ENCODE assay signal across 8 cellular contexts in the genomic region with DNA sequence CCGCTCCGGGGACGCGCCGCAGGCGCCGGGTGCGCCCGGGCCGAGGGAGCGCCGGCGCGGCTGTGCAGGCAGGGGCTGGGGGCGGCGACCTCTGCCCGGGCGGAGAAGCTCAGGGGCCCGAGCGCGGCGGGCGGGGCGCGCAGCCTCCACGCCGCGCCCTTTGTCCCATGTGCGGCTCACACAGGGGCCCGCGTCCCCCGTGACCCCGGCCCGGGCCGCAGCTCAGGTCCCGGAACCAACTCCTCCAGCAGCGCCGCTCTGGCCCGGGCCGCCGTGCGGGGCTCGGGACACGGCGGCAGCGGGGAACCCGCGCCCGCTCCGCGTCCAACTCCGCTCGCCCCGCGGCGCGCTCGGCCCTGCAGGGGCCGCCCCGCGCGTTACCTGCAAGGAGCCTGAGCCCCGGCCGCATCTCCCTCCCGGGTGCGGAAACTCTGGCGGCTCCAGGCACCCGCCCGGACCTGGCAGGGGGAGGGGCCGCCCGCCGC. TPM values are rescaled to one million over a fixed set of nuclear protein-coding genes. Genes with fewer than 3 reads are reported as not detected.
DNase-seq lines count a peak whose midpoint lies in the region; ATAC-seq, FAIRE-seq and TF ChIP-seq lines count a peak whose summit lies in the region.

A gene with protein sequence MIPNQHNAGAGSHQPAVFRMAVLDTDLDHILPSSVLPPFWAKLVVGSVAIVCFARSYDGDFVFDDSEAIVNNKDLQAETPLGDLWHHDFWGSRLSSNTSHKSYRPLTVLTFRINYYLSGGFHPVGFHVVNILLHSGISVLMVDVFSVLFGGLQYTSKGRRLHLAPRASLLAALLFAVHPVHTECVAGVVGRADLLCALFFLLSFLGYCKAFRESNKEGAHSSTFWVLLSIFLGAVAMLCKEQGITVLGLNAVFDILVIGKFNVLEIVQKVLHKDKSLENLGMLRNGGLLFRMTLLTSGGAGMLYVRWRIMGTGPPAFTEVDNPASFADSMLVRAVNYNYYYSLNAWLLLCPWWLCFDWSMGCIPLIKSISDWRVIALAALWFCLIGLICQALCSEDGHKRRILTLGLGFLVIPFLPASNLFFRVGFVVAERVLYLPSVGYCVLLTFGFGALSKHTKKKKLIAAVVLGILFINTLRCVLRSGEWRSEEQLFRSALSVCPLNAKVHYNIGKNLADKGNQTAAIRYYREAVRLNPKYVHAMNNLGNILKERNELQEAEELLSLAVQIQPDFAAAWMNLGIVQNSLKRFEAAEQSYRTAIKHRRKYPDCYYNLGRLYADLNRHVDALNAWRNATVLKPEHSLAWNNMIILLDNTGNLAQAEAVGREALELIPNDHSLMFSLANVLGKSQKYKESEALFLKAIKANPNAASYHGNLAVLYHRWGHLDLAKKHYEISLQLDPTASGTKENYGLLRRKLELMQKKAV (minus strand): TSS at position 433 of the 485 bp plus-strand sequence. CDS start 4,433 bp downstream, outside the sequence.

- no peaks in the 10 kb centered on the region for H3K36me3 ChIP-seq in neural progenitor cell

- H4K20me1 ChIP-seq in neural progenitor cell (ENCODE audit: low read depth) = peaks cover 42% of the 10 kb centered on the region

- FAIRE-seq in A549 (lab: Jason Lieb, UNC) = no peak

- H3K9me3 Mint-ChIP-seq in T-cell = no peaks in the 10 kb centered on the region
- H3K9me3 Mint-ChIP-seq in neural progenitor cell = no peaks in the 10 kb centered on the region

- no peak for TF ChIP-seq RAD21 in A549 (conservative IDR thresholded peaks at IDR 0.05 in 1 of 2, IDR thresholded peaks at IDR 0.05 in 1 of 2)

- peak within 1 kb of the TSS; percentile 73 for H3K4me3 ChIP-seq in A549
- peak within 1 kb of the TSS; percentile 69 for H3K4me3 ChIP-seq in epithelial cell of esophagus (ENCODE audit: low read length)
- H3K4me3 ChIP-seq in neural progenitor cell = peak within 1 kb of the TSS; percentile 65

- H3K27ac Mint-ChIP-seq in T-cell = peak within 1 kb of the TSS; percentile 85 to 90
- peak within 1 kb of the TSS; percentile 99 for H3K27ac Mint-ChIP-seq in neural progenitor cell

- no peak for TF ChIP-seq EP300 in A549 (IDR thresholded peaks at IDR 0.05)

- CTCF ChIA-PET in A549 (lab: Yijun Ruan, JAX) = interaction anchor here (0.5 to 2.1 kb wide), 2 partner anchors 10 to 637 kb away, joined by 4 to 15 read pairs; no protein-coding TSS in a partner anchor
- CTCF ChIA-PET in T-cell (lab: Charles Lee) = interaction anchor here (0.5 to 1.5 kb wide), 6 partner anchors 11 to 1068 kb away, joined by 3 to 8 read pairs (median 4); partner anchors contain the start of gene CLYBL (in 1 of the 2)

- peak within 1 kb of the TSS; percentile 77 for H2AFZ ChIP-seq in neural progenitor cell (replicated peaks)

- TF ChIP-seq CTCF in A549 (IDR thresholded peaks at IDR 0.05) = no peak
- no peak for TF ChIP-seq CTCF in epithelial cell of esophagus (IDR thresholded peaks at IDR 0.05; ENCODE audit: insufficient read depth, low read depth, low read length, missing control alignments)
- TF ChIP-seq CTCF in neural progenitor cell (IDR thresholded peaks at IDR 0.05) = no peak

- peaks cover 3% of the 10 kb centered on the region for H3K36me3 Mint-ChIP-seq in T-cell
- H3K36me3 Mint-ChIP-seq in neural progenitor cell = peaks cover 2% of the 10 kb centered on the region

- no peaks in the 10 kb centered on the region for H3K9me3 ChIP-seq in A549
- H3K9me3 ChIP-seq in neural progenitor cell (ENCODE audit: low read depth) = no peaks in the 10 kb centered on the region

- POLR2A ChIA-PET in A549 (lab: Yijun Ruan, JAX) = interaction anchor here (0.5 to 1.6 kb wide), 5 partner anchors 8 to 1028 kb away, joined by 3 to 13 read pairs (median 6); partner anchors contain the start of gene ZIC2
- POLR2A ChIA-PET in T-cell (lab: Charles Lee) = interaction anchor here (0.6 to 1.0 kb wide), 5 partner anchors 87 to 1986 kb away, joined by 3 to 5 read pairs (median 4); no protein-coding TSS in a partner anchor

- H3K27ac ChIP-seq in A549 (peak within 1 kb of the TSS; percentile 92 to 98), neural progenitor cell (peak within 1 kb of the TSS; percentile 20)

- H3K27me3 ChIP-seq in neural progenitor cell = peaks cover 23% of the 10 kb centered on the region

- H3K27me3 Mint-ChIP-seq in T-cell (no peaks in the 10 kb centered on the region), neural progenitor cell (ENCODE audit: insufficient read depth, low read depth) (peaks cover 18% of the 10 kb centered on the region)

- WGBS in A549 (ENCODE audit: missing lambda C conversion rate) = no CpG with 5 or more reads among the region's 72 CpGs

- DNase-seq in A549 (ENCODE audit: low read depth in 1 of 2, low spot score in 1 of 2) (peak in 1 of 2 experiments; percentile 10), T-cell (no peak), epithelial cell of esophagus (ENCODE audit: low read depth) (no peak), neural progenitor cell (ENCODE audit: low spot score) (peak; percentile 85), NCI-H510A (lab: John Stamatoyannopoulos, UW) (no peak), KG1 (lab: John Stamatoyannopoulos, UW) (no peak)

- H3K79me2 ChIP-seq in neural progenitor cell (ENCODE audit: low read depth) = peaks cover 46% of the 10 kb centered on the region

- H3F3A ChIP-seq in neural progenitor cell (ENCODE audit: low read depth) = peaks cover 15% of the 10 kb centered on the region

- H3K4me1 Mint-ChIP-seq in T-cell = peaks cover 22 to 28% (median 27%) of the 10 kb centered on the region in 3 donors
- H3K4me1 Mint-ChIP-seq in neural progenitor cell = peaks cover 31% of the 10 kb centered on the region

- TF ChIP-seq POLR2A in A549 (IDR thresholded peaks at IDR 0.05; ENCODE audit: low read length) = no peak

- H3K4me3 Mint-ChIP-seq in T-cell (peak within 1 kb of the TSS; percentile 91 to 95 (median 94)), neural progenitor cell (peak within 1 kb of the TSS; percentile 98)

- ATAC-seq in A549 (peak; percentile 33 to 60), GM18870 (IDR thresholded peaks at IDR 0.05; ENCODE audit: unreplicated experiment) (peak; percentile 27), HG03066 (IDR thresholded peaks at IDR 0.05; ENCODE audit: low read depth, unreplicated experiment) (peak; percentile 39), T-cell (replicated peaks in 1 of 4) (peak in 3 of 4 experiments; percentile 33 to 49 (median 33))

- H3K4me2 ChIP-seq in A549 = peak within 1 kb of the TSS; percentile 89
- peak within 1 kb of the TSS; percentile 95 for H3K4me2 ChIP-seq in neural progenitor cell

- H3K9ac ChIP-seq in neural progenitor cell = no peak within 1 kb of the TSS

- H3K4me1 ChIP-seq in A549 (peaks cover 10% of the 10 kb centered on the region; the same call in 2 of the 3 replicates), neural progenitor cell (peaks cover 16% of the 10 kb centered on the region)

TF ChIP-seq in A549, 52 proteins besides CTCF, POLR2A, EP300 and RAD21:
- TF ChIP-seq EHF (CRISPR knock-in tag; IDR thresholded peaks at IDR 0.05) (no peak), ZFP36 (IDR thresholded peaks at IDR 0.05; ENCODE audit: borderline replicate concordance, partially characterized antibody) (no peak), FOSL2 (IDR thresholded peaks at IDR 0.05) (no peak), FOSL2 (CRISPR knock-in tag; IDR thresholded peaks at IDR 0.05) (no peak), ZC3H11A (IDR thresholded peaks at IDR 0.05) (no peak), JUN (IDR thresholded peaks at IDR 0.05) (no peak; a peak in 2 of 5 replicates), USF2 (IDR thresholded peaks at IDR 0.05) (no peak)
- TF ChIP-seq, protein P1, sequence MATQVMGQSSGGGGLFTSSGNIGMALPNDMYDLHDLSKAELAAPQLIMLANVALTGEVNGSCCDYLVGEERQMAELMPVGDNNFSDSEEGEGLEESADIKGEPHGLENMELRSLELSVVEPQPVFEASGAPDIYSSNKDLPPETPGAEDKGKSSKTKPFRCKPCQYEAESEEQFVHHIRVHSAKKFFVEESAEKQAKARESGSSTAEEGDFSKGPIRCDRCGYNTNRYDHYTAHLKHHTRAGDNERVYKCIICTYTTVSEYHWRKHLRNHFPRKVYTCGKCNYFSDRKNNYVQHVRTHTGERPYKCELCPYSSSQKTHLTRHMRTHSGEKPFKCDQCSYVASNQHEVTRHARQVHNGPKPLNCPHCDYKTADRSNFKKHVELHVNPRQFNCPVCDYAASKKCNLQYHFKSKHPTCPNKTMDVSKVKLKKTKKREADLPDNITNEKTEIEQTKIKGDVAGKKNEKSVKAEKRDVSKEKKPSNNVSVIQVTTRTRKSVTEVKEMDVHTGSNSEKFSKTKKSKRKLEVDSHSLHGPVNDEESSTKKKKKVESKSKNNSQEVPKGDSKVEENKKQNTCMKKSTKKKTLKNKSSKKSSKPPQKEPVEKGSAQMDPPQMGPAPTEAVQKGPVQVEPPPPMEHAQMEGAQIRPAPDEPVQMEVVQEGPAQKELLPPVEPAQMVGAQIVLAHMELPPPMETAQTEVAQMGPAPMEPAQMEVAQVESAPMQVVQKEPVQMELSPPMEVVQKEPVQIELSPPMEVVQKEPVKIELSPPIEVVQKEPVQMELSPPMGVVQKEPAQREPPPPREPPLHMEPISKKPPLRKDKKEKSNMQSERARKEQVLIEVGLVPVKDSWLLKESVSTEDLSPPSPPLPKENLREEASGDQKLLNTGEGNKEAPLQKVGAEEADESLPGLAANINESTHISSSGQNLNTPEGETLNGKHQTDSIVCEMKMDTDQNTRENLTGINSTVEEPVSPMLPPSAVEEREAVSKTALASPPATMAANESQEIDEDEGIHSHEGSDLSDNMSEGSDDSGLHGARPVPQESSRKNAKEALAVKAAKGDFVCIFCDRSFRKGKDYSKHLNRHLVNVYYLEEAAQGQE (IDR thresholded peaks at IDR 0.05) = no peak
- TF ChIP-seq, protein P2, sequence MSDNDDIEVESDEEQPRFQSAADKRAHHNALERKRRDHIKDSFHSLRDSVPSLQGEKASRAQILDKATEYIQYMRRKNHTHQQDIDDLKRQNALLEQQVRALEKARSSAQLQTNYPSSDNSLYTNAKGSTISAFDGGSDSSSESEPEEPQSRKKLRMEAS (IDR thresholded peaks at IDR 0.05) = no peak
TF ChIP-seq in A549: peak in this region for 0.

RNA-seq across cellular contexts. Expression of the gene that starts here (rescaled TPM):
- 17.5 and 19.2 TPM in 2 replicates for polyA plus RNA-seq in A549 (2011; rRNA removed)
- 11.2 and 14.0 TPM in 2 replicates for polyA plus RNA-seq in A549 (2012; cell fraction: cytosol; rRNA removed)
- 18.4 and 23.3 TPM in 2 replicates for polyA plus RNA-seq in A549 (2012; cell fraction: nucleus; rRNA removed)
- polyA plus RNA-seq in A549 (2017; fragmentation: RNase III; extraction: RNeasy Plus Mini Kit Qiagen cat#74134 plus additional on column Dnase treatment) = 10.7 to 15.6 TPM (median 13.8 TPM) in 3 replicates
- 19.2 and 21.1 TPM in 2 replicates for polyA minus RNA-seq in A549 (2011; rRNA and poly(A)+ RNA removed)
- total RNA-seq in T-cell = 10 to 100 TPM in 4 of 5 donors, 1 to 10 TPM in 1; 7.0 to 52.2 (median 27.7) TPM
- 59.4 and 74.3 TPM in 2 replicates for total RNA-seq in neural progenitor cell (ENCODE audit: low replicate concordance)
